Comparison of ENCODE assay signal across 1 cellular context in genomic region chr2:84963692-84964405, GRCh38.
A peak's percentile ranks its signal among the peaks of the same experiment; 100 is the strongest.
TF ChIP-seq lines count a peak whose summit lies in the region.

No MANE protein-coding gene starts in this region.

TF ChIP-seq in HepG2, 621 proteins besides CTCF, POLR2A, EP300 and RAD21 (continued from another document and continues in another):
- TF ChIP-seq ZNF260 (CRISPR knock-in tag; IDR thresholded peaks at IDR 0.05; ENCODE audit: borderline replicate concordance, low read depth) (no peak), ARNT (IDR thresholded peaks at IDR 0.05) (no peak), ZMAT3 (CRISPR knock-in tag; conservative IDR thresholded peaks at IDR 0.05) (0 out of 2 replicates have a peak, but pooled peaks have one; percentile 15), HDAC2 (CRISPR knock-in tag; IDR thresholded peaks at IDR 0.05) (peak; percentile 97), NR3C1 (CRISPR knock-in tag; IDR thresholded peaks at IDR 0.05) (no peak), SALL2 (CRISPR knock-in tag; IDR thresholded peaks at IDR 0.05) (no peak; the same call in 1 of the 2 replicates), TBL1XR1 (IDR thresholded peaks at IDR 0.05; ENCODE audit: borderline replicate concordance, low read length, partially characterized antibody) (no peak), ZNF709 (CRISPR knock-in tag; IDR thresholded peaks at IDR 0.05) (peak; percentile 93), MIXL1 (CRISPR knock-in tag; IDR thresholded peaks at IDR 0.05) (peak; percentile 85), HHEX (CRISPR knock-in tag; IDR thresholded peaks at IDR 0.05) (peak; percentile 68), CBX2 (IDR thresholded peaks at IDR 0.05; ENCODE audit: low read depth, low read length) (no peak), CBX2 (CRISPR knock-in tag; IDR thresholded peaks at IDR 0.05; ENCODE audit: low read depth) (no peak), ZNF503 (CRISPR knock-in tag; IDR thresholded peaks at IDR 0.05) (peak; percentile 73), ZNF414 (CRISPR knock-in tag; IDR thresholded peaks at IDR 0.05) (peak; percentile 88; the same call in 1 of the 2 replicates), PATZ1 (CRISPR knock-in tag; IDR thresholded peaks at IDR 0.05) (peak; percentile 61), ATF6 (CRISPR knock-in tag; conservative IDR thresholded peaks at IDR 0.05) (no peak), HMG20A (CRISPR knock-in tag; IDR thresholded peaks at IDR 0.05; ENCODE audit: borderline replicate concordance) (peak; percentile 94), HNRNPL (IDR thresholded peaks at IDR 0.05; ENCODE audit: low read depth, low read length) (no peak), FOSL1 (CRISPR knock-in tag; IDR thresholded peaks at IDR 0.05; ENCODE audit: borderline replicate concordance) (peak; percentile 65; the same call in 1 of the 2 replicates), ZHX2 (IDR thresholded peaks at IDR 0.05; ENCODE audit: low read depth) (no peak), ZHX2 (CRISPR knock-in tag; IDR thresholded peaks at IDR 0.05; ENCODE audit: borderline replicate concordance) (no peak), IRX3 (CRISPR knock-in tag; IDR thresholded peaks at IDR 0.05; ENCODE audit: borderline replicate concordance, low read depth) (0 out of 2 replicates have a peak, but pooled peaks have one; percentile 37), JDP2 (CRISPR knock-in tag; IDR thresholded peaks at IDR 0.05; ENCODE audit: borderline replicate concordance) (no peak; the same call in 1 of the 2 replicates), ZNF232 (CRISPR knock-in tag; IDR thresholded peaks at IDR 0.05; ENCODE audit: borderline replicate concordance) (no peak), DPF2 (CRISPR knock-in tag; IDR thresholded peaks at IDR 0.05; ENCODE audit: borderline replicate concordance, low read depth) (peak; percentile 96), LCORL (IDR thresholded peaks at IDR 0.05) (peak; percentile 70), LCORL (CRISPR knock-in tag; IDR thresholded peaks at IDR 0.05) (peak; percentile 96), POLR2AphosphoS5 (IDR thresholded peaks at IDR 0.05; ENCODE audit: low read depth, low read length) (peak; percentile 60), TMF1 (CRISPR knock-in tag; IDR thresholded peaks at IDR 0.05; ENCODE audit: low read depth) (peak; percentile 46; the same call in 1 of the 2 replicates), WIZ (CRISPR knock-in tag; IDR thresholded peaks at IDR 0.05) (peak; percentile 94; the same call in 1 of the 2 replicates), ARNT2 (CRISPR knock-in tag; IDR thresholded peaks at IDR 0.05; ENCODE audit: low read depth) (no peak; the same call in 1 of the 2 replicates), ZFP36L2 (CRISPR knock-in tag; IDR thresholded peaks at IDR 0.05) (no peak)
- TF ChIP-seq, protein P1, sequence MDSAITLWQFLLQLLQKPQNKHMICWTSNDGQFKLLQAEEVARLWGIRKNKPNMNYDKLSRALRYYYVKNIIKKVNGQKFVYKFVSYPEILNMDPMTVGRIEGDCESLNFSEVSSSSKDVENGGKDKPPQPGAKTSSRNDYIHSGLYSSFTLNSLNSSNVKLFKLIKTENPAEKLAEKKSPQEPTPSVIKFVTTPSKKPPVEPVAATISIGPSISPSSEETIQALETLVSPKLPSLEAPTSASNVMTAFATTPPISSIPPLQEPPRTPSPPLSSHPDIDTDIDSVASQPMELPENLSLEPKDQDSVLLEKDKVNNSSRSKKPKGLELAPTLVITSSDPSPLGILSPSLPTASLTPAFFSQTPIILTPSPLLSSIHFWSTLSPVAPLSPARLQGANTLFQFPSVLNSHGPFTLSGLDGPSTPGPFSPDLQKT (CRISPR knock-in tag; IDR thresholded peaks at IDR 0.05; ENCODE audit: borderline replicate concordance): no peak
- TF ChIP-seq, protein P2, sequence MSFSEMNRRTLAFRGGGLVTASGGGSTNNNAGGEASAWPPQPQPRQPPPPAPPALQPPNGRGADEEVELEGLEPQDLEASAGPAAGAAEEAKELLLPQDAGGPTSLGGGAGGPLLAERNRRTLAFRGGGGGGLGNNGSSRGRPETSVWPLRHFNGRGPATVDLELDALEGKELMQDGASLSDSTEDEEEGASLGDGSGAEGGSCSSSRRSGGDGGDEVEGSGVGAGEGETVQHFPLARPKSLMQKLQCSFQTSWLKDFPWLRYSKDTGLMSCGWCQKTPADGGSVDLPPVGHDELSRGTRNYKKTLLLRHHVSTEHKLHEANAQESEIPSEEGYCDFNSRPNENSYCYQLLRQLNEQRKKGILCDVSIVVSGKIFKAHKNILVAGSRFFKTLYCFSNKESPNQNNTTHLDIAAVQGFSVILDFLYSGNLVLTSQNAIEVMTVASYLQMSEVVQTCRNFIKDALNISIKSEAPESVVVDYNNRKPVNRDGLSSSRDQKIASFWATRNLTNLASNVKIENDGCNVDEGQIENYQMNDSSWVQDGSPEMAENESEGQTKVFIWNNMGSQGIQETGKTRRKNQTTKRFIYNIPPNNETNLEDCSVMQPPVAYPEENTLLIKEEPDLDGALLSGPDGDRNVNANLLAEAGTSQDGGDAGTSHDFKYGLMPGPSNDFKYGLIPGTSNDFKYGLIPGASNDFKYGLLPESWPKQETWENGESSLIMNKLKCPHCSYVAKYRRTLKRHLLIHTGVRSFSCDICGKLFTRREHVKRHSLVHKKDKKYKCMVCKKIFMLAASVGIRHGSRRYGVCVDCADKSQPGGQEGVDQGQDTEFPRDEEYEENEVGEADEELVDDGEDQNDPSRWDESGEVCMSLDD (CRISPR knock-in tag; IDR thresholded peaks at IDR 0.05; ENCODE audit: borderline replicate concordance): no peak
- TF ChIP-seq, protein P3, sequence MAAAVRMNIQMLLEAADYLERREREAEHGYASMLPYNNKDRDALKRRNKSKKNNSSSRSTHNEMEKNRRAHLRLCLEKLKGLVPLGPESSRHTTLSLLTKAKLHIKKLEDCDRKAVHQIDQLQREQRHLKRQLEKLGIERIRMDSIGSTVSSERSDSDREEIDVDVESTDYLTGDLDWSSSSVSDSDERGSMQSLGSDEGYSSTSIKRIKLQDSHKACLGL (CRISPR knock-in tag; IDR thresholded peaks at IDR 0.05): no peak
- TF ChIP-seq, protein P4, sequence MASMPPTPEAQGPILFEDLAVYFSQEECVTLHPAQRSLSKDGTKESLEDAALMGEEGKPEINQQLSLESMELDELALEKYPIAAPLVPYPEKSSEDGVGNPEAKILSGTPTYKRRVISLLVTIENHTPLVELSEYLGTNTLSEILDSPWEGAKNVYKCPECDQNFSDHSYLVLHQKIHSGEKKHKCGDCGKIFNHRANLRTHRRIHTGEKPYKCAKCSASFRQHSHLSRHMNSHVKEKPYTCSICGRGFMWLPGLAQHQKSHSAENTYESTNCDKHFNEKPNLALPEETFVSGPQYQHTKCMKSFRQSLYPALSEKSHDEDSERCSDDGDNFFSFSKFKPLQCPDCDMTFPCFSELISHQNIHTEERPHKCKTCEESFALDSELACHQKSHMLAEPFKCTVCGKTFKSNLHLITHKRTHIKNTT (CRISPR knock-in tag; IDR thresholded peaks at IDR 0.05): no peak
- TF ChIP-seq, protein P5, sequence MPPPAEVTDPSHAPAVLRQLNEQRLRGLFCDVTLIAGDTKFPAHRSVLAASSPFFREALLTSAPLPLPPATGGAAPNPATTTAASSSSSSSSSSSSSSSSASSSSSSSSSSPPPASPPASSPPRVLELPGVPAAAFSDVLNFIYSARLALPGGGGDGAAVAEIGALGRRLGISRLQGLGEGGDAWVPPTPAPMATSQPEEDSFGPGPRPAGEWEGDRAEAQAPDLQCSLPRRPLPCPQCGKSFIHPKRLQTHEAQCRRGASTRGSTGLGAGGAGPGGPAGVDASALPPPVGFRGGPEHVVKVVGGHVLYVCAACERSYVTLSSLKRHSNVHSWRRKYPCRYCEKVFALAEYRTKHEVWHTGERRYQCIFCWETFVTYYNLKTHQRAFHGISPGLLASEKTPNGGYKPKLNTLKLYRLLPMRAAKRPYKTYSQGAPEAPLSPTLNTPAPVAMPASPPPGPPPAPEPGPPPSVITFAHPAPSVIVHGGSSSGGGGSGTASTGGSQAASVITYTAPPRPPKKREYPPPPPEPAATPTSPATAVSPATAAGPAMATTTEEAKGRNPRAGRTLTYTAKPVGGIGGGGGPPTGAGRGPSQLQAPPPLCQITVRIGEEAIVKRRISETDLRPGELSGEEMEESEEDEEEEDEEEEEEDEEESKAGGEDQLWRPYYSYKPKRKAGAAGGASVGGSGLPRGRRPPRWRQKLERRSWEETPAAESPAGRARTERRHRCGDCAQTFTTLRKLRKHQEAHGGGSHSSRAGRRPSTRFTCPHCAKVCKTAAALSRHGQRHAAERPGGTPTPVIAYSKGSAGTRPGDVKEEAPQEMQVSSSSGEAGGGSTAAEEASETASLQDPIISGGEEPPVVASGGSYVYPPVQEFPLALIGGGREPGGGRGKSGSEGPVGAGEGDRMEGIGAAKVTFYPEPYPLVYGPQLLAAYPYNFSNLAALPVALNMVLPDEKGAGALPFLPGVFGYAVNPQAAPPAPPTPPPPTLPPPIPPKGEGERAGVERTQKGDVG (CRISPR knock-in tag; IDR thresholded peaks at IDR 0.05; ENCODE audit: borderline replicate concordance): no peak
